ENCODE assay signal across 16 cellular contexts in genomic region chr16:86196687-86197391, GRCh38.
"Had no signal": no experiment of that assay in that cellular context is flagged by ENCODE, and none has a peak within 500 bp of the region (broad histone marks: within the 10 kb centered on the region; RNA-seq: fewer than 3 reads in every experiment).

No MANE protein-coding gene starts in this region.

- H3K4me1 ChIP-seq: adrenal gland, body of pancreas, right atrium auricular region, spleen had no signal

- H3K4me3 ChIP-seq: adrenal gland, body of pancreas, right atrium auricular region, spleen had no signal

- ATAC-seq: body of pancreas; effector memory CD8-positive, alpha-beta T cell; left colon; SK-N-SH treated with all-trans-retinoic acid at 6 μM for 48 hours; stimulated activated memory B cell treated with anti-CD40 and anti-IgM and Interleukin-4, amounts not matched to agents 10 μg/mL and 1 μg/mL and 100 μg/mL, for 72 hours had no signal

- H3K27me3 ChIP-seq: body of pancreas had no signal

- H3K36me3 ChIP-seq: adrenal gland, neutrophil, right atrium auricular region, spleen had no signal

- H3K9me3 ChIP-seq: adrenal gland, neutrophil, right atrium auricular region, spleen had no signal

- H3K27ac ChIP-seq: adrenal gland, body of pancreas, neutrophil, right atrium auricular region, spleen had no signal

- DNase-seq: activated CD4-positive, alpha-beta T cell treated with anti-CD3 and anti-CD28 coated beads, Interleukin-2, amount 50 U/mL, for 4 hours; activated naive CD4-positive, alpha-beta T cell treated with anti-CD3 and anti-CD28 coated beads, Interleukin-2, amount 50 U/mL, for 16 hours; activated T-cell treated with anti-CD3 and anti-CD28 coated beads, Interleukin-2, amount 50 U/mL, for 1 hour; adrenal gland; body of pancreas; effector memory CD8-positive, alpha-beta T cell; immature natural killer cell; left colon; naive B cell; spleen; stimulated activated CD4-positive, alpha-beta T cell treated with anti-CD3 and anti-CD28 coated beads, Interleukin-1b, Interleukin-23, amount 100 ng/mL, for 48 hours; substantia nigra had no signal
